17 cellular contexts compared by ENCODE assay signal in genomic region chr6:50707191-50707590, GRCh38. TPM values are rescaled to one million over a fixed set of nuclear protein-coding genes. Genes with fewer than 3 reads are reported as not detected.
DNase-seq lines count a peak whose midpoint lies in the region; ATAC-seq and TF ChIP-seq lines count a peak whose summit lies in the region.
"Had no signal": no experiment of that assay in that cellular context is flagged by ENCODE, and none has a peak within 500 bp of the region (broad histone marks: within the 10 kb centered on the region; RNA-seq: fewer than 3 reads in every experiment).

No MANE protein-coding gene starts in this region.

- peaks cover 100% of the 10 kb centered on the region for H3K27me3 Mint-ChIP-seq in WTC11 (ENCODE audit: low read depth)
- H3K27me3 Mint-ChIP-seq in glutamatergic neuron (ENCODE audit: unreplicated experiment) = peaks cover 30% of the 10 kb centered on the region

- no peaks in the 10 kb centered on the region for H3K4me1 ChIP-seq in gastrocnemius medialis
- H3K4me1 ChIP-seq: BLaER1 had no signal

- H3K9me2 ChIP-seq in neural cell (ENCODE audit: insufficient read depth, low read length) = no peaks in the 10 kb centered on the region

- no peaks in the 10 kb centered on the region for H3K36me3 ChIP-seq in H7 (replicated peaks; ENCODE audit: control insufficient read depth, insufficient read depth, low read length)
- no peaks in the 10 kb centered on the region for H3K36me3 ChIP-seq in neural cell (ENCODE audit: insufficient read depth, low read length)
- H3K36me3 ChIP-seq in gastrocnemius medialis = no peaks in the 10 kb centered on the region
- H3K36me3 ChIP-seq: BLaER1 had no signal

- H3K9me3 ChIP-seq in neural cell (ENCODE audit: low read length) (peaks cover 17% of the 10 kb centered on the region), gastrocnemius medialis (no peaks in the 10 kb centered on the region)

- H3K4me3 Mint-ChIP-seq in WTC11 (peak overlapping the region; percentile 71), glutamatergic neuron (ENCODE audit: unreplicated experiment) (peak overlapping the region; percentile 79)
- H3K4me3 Mint-ChIP-seq: HFFc6 had no signal

- no peak for TF ChIP-seq POLR2A in gastrocnemius medialis (IDR thresholded peaks at IDR 0.05)

- H3F3A ChIP-seq in neural cell (ENCODE audit: insufficient read depth, low read length, poor library complexity, severe bottlenecking) = no peaks in the 10 kb centered on the region

- H3K9me3 Mint-ChIP-seq in WTC11 = no peaks in the 10 kb centered on the region
- H3K9me3 Mint-ChIP-seq in glutamatergic neuron (ENCODE audit: unreplicated experiment) = peaks cover 11% of the 10 kb centered on the region

- TF ChIP-seq EP300 in neural cell (conservative IDR thresholded peaks at IDR 0.05; ENCODE audit: poor library complexity, severe bottlenecking) = no peak

- ATAC-seq in WTC11 (peak; percentile 10), gastrocnemius medialis (no peak)
- ATAC-seq: GM12878 had no signal

- H3K9ac ChIP-seq in neural cell (ENCODE audit: low read length) = no peak overlapping the region
- H3K9ac ChIP-seq: BLaER1 had no signal

- CTCF ChIA-PET in WTC11 (lab: Charles Lee) = interaction anchor here (0.7 kb wide), 1 partner anchor 562 kb away, joined by 3 read pairs; no protein-coding TSS in a partner anchor

- H3K27ac Mint-ChIP-seq in WTC11 (no peak overlapping the region), glutamatergic neuron (ENCODE audit: unreplicated experiment) (no peak overlapping the region)
- H3K27ac Mint-ChIP-seq: HFFc6 had no signal

- no peak overlapping the region for H3K27ac ChIP-seq in neural cell (ENCODE audit: low read length)
- H3K27ac ChIP-seq in gastrocnemius medialis = no peak overlapping the region
- H3K27ac ChIP-seq: BLaER1 had no signal

- no peak overlapping the region for H2AFZ ChIP-seq in neural cell (ENCODE audit: low read depth, low read length)

- no peak overlapping the region for H3K4me2 ChIP-seq in neural cell (ENCODE audit: low read length)
- H3K4me2 ChIP-seq: BLaER1 had no signal

- H3K36me3 Mint-ChIP-seq in WTC11 (no peaks in the 10 kb centered on the region), glutamatergic neuron (ENCODE audit: unreplicated experiment) (peaks cover 7% of the 10 kb centered on the region)

- intact Hi-C loops in gastrocnemius medialis (cut with DNase I; ENCODE audit: low total_unique reads) = no loop called here

- H4K20me1 ChIP-seq in neural cell (ENCODE audit: insufficient read depth) = no peaks in the 10 kb centered on the region
- H4K20me1 ChIP-seq: BLaER1 had no signal

- in situ Hi-C loops in gastrocnemius medialis (cut with MboI; ENCODE audit: low sequenced_read_pairs in 4 of 4) = no loop called here

- H3K4me1 Mint-ChIP-seq in WTC11 = peaks cover 45% of the 10 kb centered on the region
- H3K4me1 Mint-ChIP-seq in glutamatergic neuron (ENCODE audit: low read depth, unreplicated experiment) = peaks cover 9% of the 10 kb centered on the region

- TF ChIP-seq CTCF in WTC11 (IDR thresholded peaks at IDR 0.05) (no peak), glutamatergic neuron (IDR thresholded peaks at IDR 0.05; ENCODE audit: partially characterized antibody, unreplicated experiment) (no peak), neural cell (IDR thresholded peaks at IDR 0.05; ENCODE audit: poor library complexity, severe bottlenecking) (no peak), gastrocnemius medialis (IDR thresholded peaks at IDR 0.05 in 4 of 5, conservative IDR thresholded peaks at IDR 0.05 in 1 of 5) (no peak)

- H3K4me3 ChIP-seq in H7 (ENCODE audit: insufficient read depth, low read depth, low read length) (no peak overlapping the region), neural cell (ENCODE audit: low read length) (peak overlapping the region; percentile 52), gastrocnemius medialis (no peak overlapping the region)
- H3K4me3 ChIP-seq: BLaER1, GM12878 had no signal

- H3K79me2 ChIP-seq in neural cell (replicated peaks; ENCODE audit: insufficient read depth, low read length) = no peaks in the 10 kb centered on the region

- H3K27me3 ChIP-seq in H7 (ENCODE audit: control insufficient read depth, insufficient read depth, low read length) (peaks cover 89% of the 10 kb centered on the region), neural cell (ENCODE audit: insufficient read depth, low read depth, low read length) (peaks cover 94% of the 10 kb centered on the region), gastrocnemius medialis (peaks cover 11 to 29% (median 21%) of the 10 kb centered on the region in 3 donors)

- POLR2A ChIA-PET in WTC11 (lab: Charles Lee) = interaction anchor here (0.5 kb wide), 1 partner anchor 592 kb away, joined by 4 read pairs; no protein-coding TSS in a partner anchor

- TF ChIP-seq RAD21 in neural cell (conservative IDR thresholded peaks at IDR 0.05) = no peak

- DNase-seq in H7 = peak; percentile 50
- no peak for DNase-seq in WTC11 (ENCODE audit: low spot score)
- DNase-seq in glutamatergic neuron = no peak
- no peak for DNase-seq in NCI-H2029 treated with DMSO at 0.1 percent for 48 hours (lab: John Stamatoyannopoulos, UW)
- no peak for DNase-seq in hepatic stellate cell (ENCODE audit: low spot score)
- no peak for DNase-seq in NCI-H748 (lab: John Stamatoyannopoulos, UW; ENCODE audit: unreplicated experiment)
- no peak for DNase-seq in gastrocnemius medialis
- DNase-seq: 8988T, AML-193, DMS 273 treated with DMSO at 0.1 percent for 48 hours, HCEC 1CT, HFFc6 had no signal

TF ChIP-seq in WTC11, 78 proteins besides CTCF, POLR2A, EP300 and RAD21 (continues in another document):
- no peak for TF ChIP-seq ATF3 (CRISPR knock-in tag; conservative IDR thresholded peaks at IDR 0.05)
- TF ChIP-seq, protein P1, sequence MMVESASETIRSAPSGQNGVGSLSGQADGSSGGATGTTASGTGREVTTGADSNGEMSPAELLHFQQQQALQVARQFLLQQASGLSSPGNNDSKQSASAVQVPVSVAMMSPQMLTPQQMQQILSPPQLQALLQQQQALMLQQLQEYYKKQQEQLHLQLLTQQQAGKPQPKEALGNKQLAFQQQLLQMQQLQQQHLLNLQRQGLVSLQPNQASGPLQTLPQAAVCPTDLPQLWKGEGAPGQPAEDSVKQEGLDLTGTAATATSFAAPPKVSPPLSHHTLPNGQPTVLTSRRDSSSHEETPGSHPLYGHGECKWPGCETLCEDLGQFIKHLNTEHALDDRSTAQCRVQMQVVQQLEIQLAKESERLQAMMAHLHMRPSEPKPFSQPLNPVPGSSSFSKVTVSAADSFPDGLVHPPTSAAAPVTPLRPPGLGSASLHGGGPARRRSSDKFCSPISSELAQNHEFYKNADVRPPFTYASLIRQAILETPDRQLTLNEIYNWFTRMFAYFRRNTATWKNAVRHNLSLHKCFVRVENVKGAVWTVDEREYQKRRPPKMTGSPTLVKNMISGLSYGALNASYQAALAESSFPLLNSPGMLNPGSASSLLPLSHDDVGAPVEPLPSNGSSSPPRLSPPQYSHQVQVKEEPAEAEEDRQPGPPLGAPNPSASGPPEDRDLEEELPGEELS (CRISPR knock-in tag; IDR thresholded peaks at IDR 0.05) = no peak
- TF ChIP-seq HMGA2 (CRISPR knock-in tag; IDR thresholded peaks at IDR 0.05) = no peak
- TF ChIP-seq GRHL2 (CRISPR knock-in tag; IDR thresholded peaks at IDR 0.05; ENCODE audit: insufficient replicate concordance, severe bottlenecking) = no peak
- TF ChIP-seq, protein P2, sequence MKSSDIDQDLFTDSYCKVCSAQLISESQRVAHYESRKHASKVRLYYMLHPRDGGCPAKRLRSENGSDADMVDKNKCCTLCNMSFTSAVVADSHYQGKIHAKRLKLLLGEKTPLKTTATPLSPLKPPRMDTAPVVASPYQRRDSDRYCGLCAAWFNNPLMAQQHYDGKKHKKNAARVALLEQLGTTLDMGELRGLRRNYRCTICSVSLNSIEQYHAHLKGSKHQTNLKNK (CRISPR knock-in tag; IDR thresholded peaks at IDR 0.05) = no peak

TF ChIP-seq in neural cell, 6 proteins besides CTCF, POLR2A, EP300 and RAD21:
- TF ChIP-seq SMC3 (conservative IDR thresholded peaks at IDR 0.05; ENCODE audit: poor library complexity) = no peak

RNA-seq across cellular contexts. Expression of gene TFAP2D, which starts 6.1 kb away (rescaled TPM):
- total RNA-seq in H7 (2014; rRNA removed; shearing (Covaris generic)) = not detected in 2 replicates
- total RNA-seq in WTC11 (2021) (not detected in 3 replicates), glutamatergic neuron (ENCODE audit: unreplicated experiment) (not detected), gastrocnemius medialis (not detected)
- not detected in 2 replicates for polyA plus RNA-seq in neural cell
- not detected in 2 replicates for polyA minus RNA-seq in neural cell
- total RNA-seq: G401, GM12878, HFFc6, HT1080 had no signal
- polyA plus RNA-seq: GM12878 had no signal
